Comparison of ENCODE assay signal across 17 cellular contexts in genomic region chr6:70797625-70798024, GRCh38.
DNase-seq lines count a peak whose midpoint lies in the region; ATAC-seq and TF ChIP-seq lines count a peak whose summit lies in the region.
"Had no signal": no experiment of that assay in that cellular context is flagged by ENCODE, and none has a peak within 500 bp of the region (broad histone marks: within the 10 kb centered on the region; RNA-seq: fewer than 3 reads in every experiment).

No MANE protein-coding gene starts in this region.

- no peak overlapping the region for H3K4me3 ChIP-seq in GM12864 (ENCODE audit: low read depth, low read length)
- H3K4me3 ChIP-seq: lower lobe of right lung, prostate gland, SK-N-MC had no signal

- peak; percentile 88 for ATAC-seq in HG02588 (IDR thresholded peaks at IDR 0.05; ENCODE audit: unreplicated experiment)
- ATAC-seq in HG03280 (IDR thresholded peaks at IDR 0.05; ENCODE audit: unreplicated experiment), result peak; percentile 98
- no peak for ATAC-seq in left lobe of liver
- ATAC-seq: HCT116, lower lobe of right lung had no signal

- TF ChIP-seq CTCF in GM12864 (IDR thresholded peaks at IDR 0.05; ENCODE audit: low read depth, low read length, missing control alignments), result no peak

- DNase-seq in GM12864 (ENCODE audit: low read depth) (peak; percentile 5), GM19240 (ENCODE audit: insufficient read length, low spot score) (peak; percentile 1), left lobe of liver (ENCODE audit: low spot score) (no peak), NK-92 (lab: John Stamatoyannopoulos, UW; ENCODE audit: unreplicated experiment) (no peak), NCI-H524 (lab: John Stamatoyannopoulos, UW) (no peak), CD1c-positive myeloid dendritic cell (ENCODE audit: extremely low spot score) (no peak)
- DNase-seq: activated CD4-positive, alpha-beta memory T cell treated with anti-CD3 and anti-CD28 coated beads, Interleukin-2, amount 10 ng/mL, durations not matched to agents 7 days and 5 days; amygdala; EL; glutamatergic neuron; lower lobe of right lung; NCI-H526 had no signal

Comparison
In these comparisons a context has a peak if more than half of its experiments do, and no peak if none do; other contexts are left out.
1. DNase-seq: peak in GM12864 (single experiment) and GM19240 (single experiment); none in left lobe of liver (single experiment), NK-92 (single experiment), NCI-H524 (0 of 2) and CD1c-positive myeloid dendritic cell (single experiment).